ENCODE assay signal across 8 cellular contexts in the genomic region with DNA sequence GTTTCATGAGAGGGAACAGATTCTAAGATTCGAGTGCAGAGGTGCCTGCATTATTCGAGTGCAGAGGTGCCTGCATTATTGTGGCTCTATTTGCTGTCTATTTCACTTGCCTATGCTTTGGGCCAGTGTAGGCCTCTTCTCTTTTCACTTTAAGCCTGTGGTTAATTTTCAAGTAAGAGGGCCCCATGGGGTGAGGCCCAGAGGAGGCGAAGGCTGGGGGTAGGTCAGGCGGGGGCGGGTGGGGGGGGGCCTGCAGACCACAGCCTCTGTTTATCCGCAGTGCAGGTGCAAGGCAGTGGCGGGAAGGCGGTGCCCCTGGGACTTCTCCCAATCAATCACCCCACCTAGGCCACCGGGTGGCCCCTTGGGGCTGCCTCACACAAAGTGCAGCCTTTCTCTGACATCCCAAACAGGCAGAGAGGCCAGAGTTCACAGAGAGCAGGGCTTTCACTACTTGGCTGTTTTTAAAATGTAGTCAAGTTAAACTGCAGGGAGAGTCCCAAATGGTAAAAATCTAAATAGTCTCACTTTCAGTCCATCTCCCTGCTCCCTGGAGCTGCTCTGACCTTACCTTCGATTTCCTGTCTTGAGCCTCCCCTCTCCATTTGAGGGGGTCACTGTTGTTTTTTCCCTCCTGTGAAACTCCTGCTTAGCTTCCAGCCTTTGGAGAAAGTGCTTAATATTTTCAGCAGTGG.
DNase-seq lines count a peak whose midpoint lies in the region; ATAC-seq and TF ChIP-seq lines count a peak whose summit lies in the region.

No MANE protein-coding gene starts in this region.

- DNase-seq in GM13977 (ENCODE audit: low spot score) (peak; percentile 70), DMS153 (lab: John Stamatoyannopoulos, UW) (no peak), NCI-H1694 treated with DMSO at 0.1 percent for 48 hours (lab: John Stamatoyannopoulos, UW) (no peak), hepatic stellate cell (ENCODE audit: low spot score) (no peak)
- DNase-seq in activated T-cell treated with anti-CD3 and anti-CD28 coated beads, Interleukin-2, amount 50 U/mL, for 72 hours, result peak; percentile 21 to 50
- DNase-seq in stimulated activated CD4-positive, alpha-beta T cell treated with anti-CD3 and anti-CD28 coated beads, TNF-alpha, amount 100 ng/mL, for 48 hours (ENCODE audit: low read depth in 3 of 3), result peak; percentile 2 to 28 (median 5)

- peaks cover 56% of the 10 kb centered on the region for H3K4me1 Mint-ChIP-seq in activated T-cell treated with anti-CD3 and anti-CD28 coated beads, Interleukin-2, amount 50 U/mL, for 72 hours (ENCODE audit: low read depth)

- H3K9me3 Mint-ChIP-seq in activated T-cell treated with anti-CD3 and anti-CD28 coated beads, Interleukin-2, amount 50 U/mL, for 72 hours, result no peaks in the 10 kb centered on the region

- peak; percentile 27 for TF ChIP-seq CTCF in GM13977 (IDR thresholded peaks at IDR 0.05; ENCODE audit: extremely low read depth, insufficient read depth, missing control alignments)

- in situ Hi-C loops in GM13977 (cut with MboI; ENCODE audit: low pct_unique_long_range_greater_than_20kb, low sequenced_read_pairs, unreplicated experiment), result no loop called here

- no peaks in the 10 kb centered on the region for H3K36me3 Mint-ChIP-seq in activated T-cell treated with anti-CD3 and anti-CD28 coated beads, Interleukin-2, amount 50 U/mL, for 72 hours (ENCODE audit: insufficient read depth in 2 of 2)

- H3K4me3 Mint-ChIP-seq in activated T-cell treated with anti-CD3 and anti-CD28 coated beads, Interleukin-2, amount 50 U/mL, for 72 hours, result peak overlapping the region; percentile 42 to 65

- peak; percentile 89 for ATAC-seq in GM21390 (IDR thresholded peaks at IDR 0.05; ENCODE audit: unreplicated experiment)
- peak; percentile 60 for ATAC-seq in HG03558 (IDR thresholded peaks at IDR 0.05; ENCODE audit: extremely low read depth, unreplicated experiment)
- peak; percentile 75 to 85 for ATAC-seq in activated T-cell treated with anti-CD3 and anti-CD28 coated beads, Interleukin-2, amount 50 U/mL, for 72 hours (replicated peaks in 1 of 2)

- no peak overlapping the region for H3K27ac Mint-ChIP-seq in activated T-cell treated with anti-CD3 and anti-CD28 coated beads, Interleukin-2, amount 50 U/mL, for 72 hours

- peaks cover 7% of the 10 kb centered on the region for H3K27me3 Mint-ChIP-seq in activated T-cell treated with anti-CD3 and anti-CD28 coated beads, Interleukin-2, amount 50 U/mL, for 72 hours (ENCODE audit: low read depth)

Comparison
In these comparisons a context has a peak if more than half of its experiments do, and no peak if none do; other contexts are left out.
1. DNase-seq: peak in GM13977 (single experiment), activated T-cell treated with anti-CD3 and anti-CD28 coated beads, Interleukin-2, amount 50 U/mL, for 72 hours (2 of 2) and stimulated activated CD4-positive, alpha-beta T cell treated with anti-CD3 and anti-CD28 coated beads, TNF-alpha, amount 100 ng/mL, for 48 hours (3 of 3); none in DMS153 (single experiment), NCI-H1694 treated with DMSO at 0.1 percent for 48 hours (single experiment) and hepatic stellate cell (single experiment).
2. Peak in every context shown above with its lines, with median percentiles within 50 percentile points of each other: ATAC-seq.